ENCODE assay signal across 22 cellular contexts in genomic region chr1:228882041-228882784, GRCh38.
"Had no signal": no experiment of that assay in that cellular context is flagged by ENCODE, and none has a peak within 500 bp of the region (broad histone marks: within the 10 kb centered on the region; RNA-seq: fewer than 3 reads in every experiment).

No MANE protein-coding gene starts in this region.

- H3K27ac Mint-ChIP-seq: activated B cell treated with CpG ODN at 0.5 μM for 24 hours; activated CD4-positive, alpha-beta memory T cell treated with anti-CD3 and anti-CD28 coated beads for 36 hours; activated naive CD8-positive, alpha-beta T cell treated with anti-CD3 and anti-CD28 coated beads for 36 hours; activated T-helper 17 cell treated with anti-CD3 and anti-CD28 coated beads, Interleukin-2, amount 50 U/mL, for 72 hours; immature natural killer cell; memory B cell; natural killer cell had no signal

- H3K4me1 ChIP-seq: gastrocnemius medialis, right atrium auricular region had no signal

- H3K27me3 Mint-ChIP-seq: activated naive CD8-positive, alpha-beta T cell treated with anti-CD3 and anti-CD28 coated beads for 36 hours; activated T-helper 17 cell treated with anti-CD3 and anti-CD28 coated beads, Interleukin-2, amount 50 U/mL, for 72 hours had no signal

- H3K27ac ChIP-seq: cardiac muscle cell, gastrocnemius medialis, right atrium auricular region had no signal

- H3K9me3 Mint-ChIP-seq: activated T-helper 17 cell treated with anti-CD3 and anti-CD28 coated beads, Interleukin-2, amount 50 U/mL, for 72 hours; immature natural killer cell; natural killer cell had no signal

- DNase-seq: activated B cell treated with CpG ODN at 0.5 μM for 24 hours; activated CD4-positive, alpha-beta memory T cell treated with anti-CD3 and anti-CD28 coated beads for 36 hours; activated CD4-positive, alpha-beta T cell treated with anti-CD3 and anti-CD28 coated beads for 4 hours; activated naive CD4-positive, alpha-beta T cell; activated naive CD8-positive, alpha-beta T cell treated with anti-CD3 and anti-CD28 coated beads for 36 hours; activated T-cell treated with anti-CD3 and anti-CD28 coated beads, Interleukin-2, amount 50 U/mL, for 1 hour; amniotic stem cell; dermis blood vessel endothelial cell; erythroblast; gastrocnemius medialis; immature natural killer cell; natural killer cell; nucleus accumbens; posterior cingulate gyrus; stimulated activated CD4-positive, alpha-beta T cell treated with anti-CD3 and anti-CD28 coated beads, Interleukin-12 subunit alpha, Interleukin-12 subunit beta, amount 100 ng/mL, for 4 hours; stimulated activated CD4-positive, alpha-beta T cell treated with anti-CD3 and anti-CD28 coated beads, Interleukin-1b, Interleukin-23, amount 100 ng/mL, for 48 hours; stimulated activated CD8-positive, alpha-beta memory T cell treated with anti-CD3 and anti-CD28 coated beads, Interleukin-4, amount 100 ng/mL, for 48 hours; stimulated activated naive CD4-positive, alpha-beta T cell had no signal

- H3K9me3 ChIP-seq: gastrocnemius medialis, right atrium auricular region had no signal

- H3K36me3 Mint-ChIP-seq: activated CD4-positive, alpha-beta memory T cell treated with anti-CD3 and anti-CD28 coated beads for 36 hours; activated naive CD8-positive, alpha-beta T cell treated with anti-CD3 and anti-CD28 coated beads for 36 hours; natural killer cell had no signal

- H3K4me3 Mint-ChIP-seq: activated B cell treated with CpG ODN at 0.5 μM for 24 hours; activated CD4-positive, alpha-beta memory T cell treated with anti-CD3 and anti-CD28 coated beads for 36 hours; activated naive CD8-positive, alpha-beta T cell treated with anti-CD3 and anti-CD28 coated beads for 36 hours; activated T-helper 17 cell treated with anti-CD3 and anti-CD28 coated beads, Interleukin-2, amount 50 U/mL, for 72 hours; immature natural killer cell; memory B cell; natural killer cell had no signal

- ATAC-seq: activated T-helper 17 cell treated with anti-CD3 and anti-CD28 coated beads, Interleukin-2, amount 50 U/mL, for 72 hours; gastrocnemius medialis; natural killer cell had no signal

- H3K27me3 ChIP-seq: cardiac muscle cell, gastrocnemius medialis, right atrium auricular region had no signal

- H3K4me3 ChIP-seq: cardiac muscle cell, gastrocnemius medialis, right atrium auricular region had no signal

- H3K4me1 Mint-ChIP-seq: activated B cell treated with CpG ODN at 0.5 μM for 24 hours; activated naive CD8-positive, alpha-beta T cell treated with anti-CD3 and anti-CD28 coated beads for 36 hours; activated T-helper 17 cell treated with anti-CD3 and anti-CD28 coated beads, Interleukin-2, amount 50 U/mL, for 72 hours; memory B cell; natural killer cell had no signal

- H3K36me3 ChIP-seq: cardiac muscle cell, gastrocnemius medialis, right atrium auricular region had no signal
